Comparison of ENCODE assay signal across 9 cellular contexts in genomic region chr4:15470149-15470520, GRCh38. TPM values are rescaled to one million over a fixed set of nuclear protein-coding genes. Genes with fewer than 3 reads are reported as not detected.
DNase-seq lines count a peak whose midpoint lies in the region; ATAC-seq and TF ChIP-seq lines count a peak whose summit lies in the region.
"Had no signal": no experiment of that assay in that cellular context is flagged by ENCODE, and none has a peak within 500 bp of the region (broad histone marks: within the 10 kb centered on the region; RNA-seq: fewer than 3 reads in every experiment).

No MANE protein-coding gene starts in this region.

- H3K9me3 ChIP-seq in iPS-18c (ENCODE audit: control insufficient read depth, insufficient read depth, low read length): no peaks in the 10 kb centered on the region

- DNase-seq in activated naive CD8-positive, alpha-beta T cell treated with anti-CD3 and anti-CD28 coated beads, Interleukin-2, amount 10 ng/mL, durations not matched to agents 7 days and 5 days: no peak
- no peak for DNase-seq in retinal pigment epithelial cell (ENCODE audit: low read depth)
- DNase-seq in activated naive CD4-positive, alpha-beta T cell treated with anti-CD3 and anti-CD28 coated beads for 36 hours: no peak
- no peak for DNase-seq in DMS114 treated with DMSO at 0.1 percent for 48 hours (lab: John Stamatoyannopoulos, UW; ENCODE audit: unreplicated experiment)
- no peak for DNase-seq in activated CD4-positive, CD25-positive, alpha-beta regulatory T cell treated with anti-CD3 and anti-CD28 coated beads, Interleukin-2, amount 50 U/mL, for 72 hours
- no peak for DNase-seq in activated CD4-positive, alpha-beta T cell treated with anti-CD3 and anti-CD28 coated beads for 4 hours
- DNase-seq: T-helper 2 cell had no signal

- no peaks in the 10 kb centered on the region for H3K9me3 Mint-ChIP-seq in activated naive CD8-positive, alpha-beta T cell treated with anti-CD3 and anti-CD28 coated beads, Interleukin-2, amount 10 ng/mL, durations not matched to agents 7 days and 5 days
- no peaks in the 10 kb centered on the region for H3K9me3 Mint-ChIP-seq in activated naive CD4-positive, alpha-beta T cell treated with anti-CD3 and anti-CD28 coated beads for 36 hours

- H3K36me3 Mint-ChIP-seq in activated naive CD8-positive, alpha-beta T cell treated with anti-CD3 and anti-CD28 coated beads, Interleukin-2, amount 10 ng/mL, durations not matched to agents 7 days and 5 days: no peaks in the 10 kb centered on the region
- H3K36me3 Mint-ChIP-seq in activated naive CD4-positive, alpha-beta T cell treated with anti-CD3 and anti-CD28 coated beads for 36 hours (ENCODE audit: low read depth): no peaks in the 10 kb centered on the region

- peak overlapping the region; percentile 23; the same call in 1 of the 2 replicates for H3K4me3 ChIP-seq in GM08714 (ENCODE audit: low read length)
- H3K4me3 ChIP-seq in iPS-18c (ENCODE audit: insufficient read depth, low read depth, low read length): peak overlapping the region; percentile 42; the same call in 1 of the 2 replicates
- peak overlapping the region; percentile 82 for H3K4me3 ChIP-seq in retinal pigment epithelial cell (ENCODE audit: low read length)

- no peak for TF ChIP-seq CTCF in retinal pigment epithelial cell (conservative IDR thresholded peaks at IDR 0.05; ENCODE audit: low read depth, low read length)

- CTCF ChIA-PET in activated naive CD4-positive, alpha-beta T cell treated with anti-CD3 and anti-CD28 coated beads for 36 hours (lab: Charles Lee): interaction anchor here (0.5 to 1.9 kb wide), 9 partner anchors 9 to 410 kb away, joined by 3 to 19 read pairs (median 4); no protein-coding TSS in a partner anchor

- ATAC-seq in activated naive CD8-positive, alpha-beta T cell treated with anti-CD3 and anti-CD28 coated beads, Interleukin-2, amount 10 ng/mL, durations not matched to agents 7 days and 5 days (ENCODE audit: low read depth): no peak

- POLR2A ChIA-PET in activated naive CD8-positive, alpha-beta T cell treated with anti-CD3 and anti-CD28 coated beads, Interleukin-2, amount 10 ng/mL, durations not matched to agents 7 days and 5 days (lab: Charles Lee): no interaction called here

- no peaks in the 10 kb centered on the region for H3K27me3 Mint-ChIP-seq in activated naive CD8-positive, alpha-beta T cell treated with anti-CD3 and anti-CD28 coated beads, Interleukin-2, amount 10 ng/mL, durations not matched to agents 7 days and 5 days
- no peaks in the 10 kb centered on the region for H3K27me3 Mint-ChIP-seq in activated naive CD4-positive, alpha-beta T cell treated with anti-CD3 and anti-CD28 coated beads for 36 hours (ENCODE audit: low read depth)

- H3K27ac Mint-ChIP-seq in activated naive CD8-positive, alpha-beta T cell treated with anti-CD3 and anti-CD28 coated beads, Interleukin-2, amount 10 ng/mL, durations not matched to agents 7 days and 5 days: no peak overlapping the region
- H3K27ac Mint-ChIP-seq in activated naive CD4-positive, alpha-beta T cell treated with anti-CD3 and anti-CD28 coated beads for 36 hours: no peak overlapping the region

- H3K4me1 Mint-ChIP-seq in activated naive CD8-positive, alpha-beta T cell treated with anti-CD3 and anti-CD28 coated beads, Interleukin-2, amount 10 ng/mL, durations not matched to agents 7 days and 5 days: peaks cover 5% of the 10 kb centered on the region
- H3K4me1 Mint-ChIP-seq in activated naive CD4-positive, alpha-beta T cell treated with anti-CD3 and anti-CD28 coated beads for 36 hours (ENCODE audit: low read depth): peaks cover 7% of the 10 kb centered on the region

- H3K4me3 Mint-ChIP-seq in activated naive CD8-positive, alpha-beta T cell treated with anti-CD3 and anti-CD28 coated beads, Interleukin-2, amount 10 ng/mL, durations not matched to agents 7 days and 5 days: peak overlapping the region; percentile 41
- H3K4me3 Mint-ChIP-seq in activated naive CD4-positive, alpha-beta T cell treated with anti-CD3 and anti-CD28 coated beads for 36 hours: no peak overlapping the region

- intact Hi-C loops in activated naive CD4-positive, alpha-beta T cell treated with anti-CD3 and anti-CD28 coated beads for 36 hours (cut with micrococcal nuclease): no loop called here

RNA-seq across cellular contexts. Expression of gene CC2D2A, which starts 0.5 kb away (rescaled TPM):
- total RNA-seq in activated naive CD8-positive, alpha-beta T cell treated with anti-CD3 and anti-CD28 coated beads, Interleukin-2, amount 10 ng/mL, durations not matched to agents 7 days and 5 days: not detected
- total RNA-seq in activated naive CD4-positive, alpha-beta T cell treated with anti-CD3 and anti-CD28 coated beads for 36 hours: not detected

RNA-seq across cellular contexts. Expression of gene C1QTNF7, which starts 42.3 kb away (rescaled TPM):
- total RNA-seq in activated naive CD8-positive, alpha-beta T cell treated with anti-CD3 and anti-CD28 coated beads, Interleukin-2, amount 10 ng/mL, durations not matched to agents 7 days and 5 days: not detected
- not detected for total RNA-seq in activated naive CD4-positive, alpha-beta T cell treated with anti-CD3 and anti-CD28 coated beads for 36 hours

Comparison
In these comparisons a context has a peak if more than half of its experiments do, and no peak if none do; other contexts are left out.
1. H3K4me3 ChIP-seq: peak in every context shown above with its lines; median percentile 82 in retinal pigment epithelial cell; 42 in iPS-18c; 23 in GM08714.